Comparison of ENCODE assay signal across 8 cellular contexts in the genomic region with DNA sequence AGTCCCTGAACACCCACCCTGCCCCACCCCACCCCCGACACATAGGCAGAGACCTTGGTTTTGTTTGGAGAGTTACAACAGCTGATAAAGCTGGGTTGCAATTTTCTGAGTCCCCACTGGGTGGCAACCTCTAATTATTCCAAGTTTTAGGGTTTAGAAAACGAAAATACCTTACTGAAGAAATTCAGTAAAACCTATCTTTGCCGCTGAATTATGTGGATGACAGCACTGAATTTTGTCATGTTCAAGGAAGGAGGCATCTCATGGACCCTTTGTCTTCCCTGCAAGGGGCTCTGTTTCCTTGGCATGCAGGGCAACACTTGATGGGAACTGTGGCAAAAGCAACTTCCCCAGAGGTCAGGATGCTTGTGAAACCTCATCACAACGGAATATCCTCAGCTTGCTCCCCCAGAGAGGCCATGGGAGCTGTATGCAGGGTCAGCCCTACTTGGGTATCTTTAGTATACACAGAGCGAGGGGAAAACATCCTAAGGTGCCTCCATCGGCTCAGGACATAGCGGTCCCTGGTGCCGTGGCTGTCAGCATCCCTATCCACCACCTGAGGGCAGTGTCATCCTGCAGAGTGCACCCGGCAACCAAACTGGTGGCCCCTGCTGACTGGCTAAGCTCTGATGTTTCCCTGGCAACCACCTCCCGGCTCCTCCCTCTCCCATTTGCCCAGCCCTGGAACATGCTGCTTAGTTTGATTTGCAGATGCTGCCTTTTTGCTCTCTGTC.
DNase-seq lines count a peak whose midpoint lies in the region; ATAC-seq and TF ChIP-seq lines count a peak whose summit lies in the region.

No MANE protein-coding gene starts in this region.

- in situ Hi-C loops in GM13976 (cut with MboI; ENCODE audit: low sequenced_read_pairs, unreplicated experiment): no loop called here

- peaks cover 9% of the 10 kb centered on the region for H3K4me1 Mint-ChIP-seq in chondrocyte (ENCODE audit: low read depth)

- H3K27ac Mint-ChIP-seq in chondrocyte (ENCODE audit: unreplicated experiment): peak overlapping the region; percentile 59

- no peaks in the 10 kb centered on the region for H3K27me3 Mint-ChIP-seq in chondrocyte (ENCODE audit: low read depth)

- peaks cover 6% of the 10 kb centered on the region for H3K9me3 Mint-ChIP-seq in chondrocyte (ENCODE audit: low read depth)

- DNase-seq in GM13976 (ENCODE audit: low spot score) (peak; percentile 94), NCI-H2227 treated with DMSO at 0.1 percent for 48 hours (lab: John Stamatoyannopoulos, UW) (peak; percentile 88), chondrocyte (ENCODE audit: low spot score) (no peak), left colon (peak; percentile 88 to 91)
- peak; percentile 66 to 72 for DNase-seq in activated CD4-positive, alpha-beta T cell treated with anti-CD3 and anti-CD28 coated beads for 24 hours (ENCODE audit: low read depth in 2 of 2)
- peak; percentile 87 for DNase-seq in stimulated activated CD4-positive, alpha-beta T cell treated with anti-CD3 and anti-CD28 coated beads, Interleukin-4, amount 100 ng/mL, for 24 hours

- no peaks in the 10 kb centered on the region for H3K36me3 Mint-ChIP-seq in chondrocyte (ENCODE audit: low read depth)

- H3K27ac ChIP-seq in 22Rv1: no peak overlapping the region

- ATAC-seq in HG03103 (IDR thresholded peaks at IDR 0.05; ENCODE audit: low read depth, unreplicated experiment) (peak; percentile 74), left colon (peak; percentile 99)

- TF ChIP-seq CTCF in 22Rv1 (IDR thresholded peaks at IDR 0.05): peak; percentile 82
- TF ChIP-seq CTCF in GM13976 (IDR thresholded peaks at IDR 0.05; ENCODE audit: borderline replicate concordance, control extremely low read depth, extremely low read depth, insufficient read depth, missing control alignments): peak; percentile 78
- peak; percentile 85 for TF ChIP-seq CTCF in chondrocyte (IDR thresholded peaks at IDR 0.05)

- intact Hi-C loops in left colon (cut with DNase I, micrococcal nuclease): no loop called here

- H3K4me3 Mint-ChIP-seq in chondrocyte (ENCODE audit: unreplicated experiment): no peak overlapping the region
